Comparison of ENCODE assay signal across 26 cellular contexts in genomic region chr17:41196068-41196467, GRCh38. TPM values are rescaled to one million over a fixed set of nuclear protein-coding genes. Genes with fewer than 3 reads are reported as not detected.
"Had no signal": no experiment of that assay in that cellular context is flagged by ENCODE, and none has a peak within 500 bp of the region (broad histone marks: within the 10 kb centered on the region; RNA-seq: fewer than 3 reads in every experiment).

No MANE protein-coding gene starts in this region.

- H3K4me3 ChIP-seq: MG63, SJSA1, SK-N-MC had no signal

- ATAC-seq: HepG2 had no signal

- H3K9me3 ChIP-seq: SJSA1 had no signal

- H3K4me1 ChIP-seq: SJSA1 had no signal

- DNase-seq: IMR-90, Karpas-422, KG1, NCI-H1048, NCI-H1105, NCI-H1417, NCI-H1436 treated with DMSO at 0.1 percent for 48 hours, NCI-H1694 treated with DMSO at 0.1 percent for 48 hours, NCI-H1930, NCI-H2081, NCI-H2107, NCI-H2227 treated with DMSO at 0.1 percent for 48 hours, NCI-H524, NCI-H526 treated with DMSO at 0.1 percent for 48 hours, NCI-H748 treated with DMSO at 0.1 percent for 48 hours, Right ventricle myocardium superior, RPMI8226, SIG-M5 had no signal

- FAIRE-seq: HepG2, RCC 7860 had no signal

- H3K27me3 ChIP-seq: MG63, SJSA1 had no signal

- H3K36me3 ChIP-seq: MG63, SJSA1 had no signal

- H3K27ac ChIP-seq: SJSA1, SK-N-MC had no signal

RNA-seq across cellular contexts. Expression of gene KRTAP9-1, which starts 6.4 kb away (rescaled TPM):
- total RNA-seq: HepG2; HT1080; IMR-90; NCI-H460; Right ventricle myocardium superior; SJSA1; T-helper 1 cell treated with Interleukin-12 subunit alpha and Interleukin-12 subunit beta and Interleukin-4 antibody, amounts not matched to agents 30 ng/mL and 1 ng/mL, for 36 hours had no signal
- polyA plus RNA-seq: HepG2, IMR-90 had no signal

RNA-seq across cellular contexts. Expression of gene KRTAP4-1, which starts 11.4 kb away (rescaled TPM):
- total RNA-seq: HepG2; HT1080; IMR-90; Right ventricle myocardium superior; SJSA1; T-helper 1 cell treated with Interleukin-12 subunit alpha and Interleukin-12 subunit beta and Interleukin-4 antibody, amounts not matched to agents 30 ng/mL and 1 ng/mL, for 36 hours had no signal
- polyA plus RNA-seq: HepG2, IMR-90 had no signal

RNA-seq across cellular contexts. Expression of gene KRTAP4-2, which starts 18.0 kb away (rescaled TPM):
- total RNA-seq: HepG2; HT1080; IMR-90; NCI-H460; Right ventricle myocardium superior; SJSA1; T-helper 1 cell treated with Interleukin-12 subunit alpha and Interleukin-12 subunit beta and Interleukin-4 antibody, amounts not matched to agents 30 ng/mL and 1 ng/mL, for 36 hours had no signal
- polyA plus RNA-seq: HepG2, IMR-90 had no signal

RNA-seq across cellular contexts. Expression of gene KRTAP4-3, which starts 28.0 kb away (rescaled TPM):
- total RNA-seq: HepG2; HT1080; IMR-90; NCI-H460; Right ventricle myocardium superior; SJSA1; T-helper 1 cell treated with Interleukin-12 subunit alpha and Interleukin-12 subunit beta and Interleukin-4 antibody, amounts not matched to agents 30 ng/mL and 1 ng/mL, for 36 hours had no signal
- polyA plus RNA-seq: HepG2, IMR-90 had no signal

RNA-seq across cellular contexts. Expression of gene KRTAP9-2, which starts 30.4 kb away (rescaled TPM):
- total RNA-seq: HepG2; HT1080; IMR-90; NCI-H460; Right ventricle myocardium superior; SJSA1; T-helper 1 cell treated with Interleukin-12 subunit alpha and Interleukin-12 subunit beta and Interleukin-4 antibody, amounts not matched to agents 30 ng/mL and 1 ng/mL, for 36 hours had no signal
- polyA plus RNA-seq: HepG2, IMR-90 had no signal
